In genomic region chr16:57084257-57084770, GRCh38 we compare ENCODE assay signal across 1 cellular context.
TF ChIP-seq lines count a peak whose summit lies in the region.

No MANE protein-coding gene starts in this region.

TF ChIP-seq in K562, 482 proteins besides CTCF, POLR2A, EP300 and RAD21 (continued from another document):
- TF ChIP-seq MGA (IDR thresholded peaks at IDR 0.05): no peak
- no peak for TF ChIP-seq ZNF140 (CRISPR knock-in tag; IDR thresholded peaks at IDR 0.05)
- TF ChIP-seq CREB3 (tag; conservative IDR thresholded peaks at IDR 0.05; ENCODE audit: low read depth): no peak
- no peak for TF ChIP-seq CBFA2T3 (IDR thresholded peaks at IDR 0.05)
- no peak for TF ChIP-seq ESRRB (CRISPR knock-in tag; IDR thresholded peaks at IDR 0.05; ENCODE audit: borderline replicate concordance)
- no peak for TF ChIP-seq E2F1 (CRISPR knock-in tag; IDR thresholded peaks at IDR 0.05)
- no peak for TF ChIP-seq CBX2 (IDR thresholded peaks at IDR 0.05; ENCODE audit: insufficient read depth, low read length, poor library complexity, severe bottlenecking)
